Comparison of ENCODE assay signal across 1 cellular context in the genomic region with DNA sequence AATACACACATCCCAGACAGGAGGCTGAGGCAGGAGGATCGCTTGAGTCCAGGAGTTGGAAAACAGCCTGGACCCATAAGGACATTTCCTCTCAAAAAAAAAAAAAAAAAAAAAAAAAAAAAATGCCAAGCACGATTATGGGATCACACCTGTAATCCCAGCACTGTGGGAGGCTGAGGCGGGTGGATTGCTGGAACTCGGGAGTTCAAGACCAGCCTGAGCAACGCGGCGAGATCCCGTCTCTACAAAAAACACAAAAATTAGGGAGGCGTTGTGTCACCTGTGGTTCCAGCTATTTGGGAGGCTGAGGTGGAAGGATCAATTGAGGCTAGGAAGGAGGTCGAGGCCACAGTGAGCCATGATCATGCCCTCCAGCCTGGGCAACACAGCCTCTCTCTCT.
TF ChIP-seq lines count a peak whose summit lies in the region.

No MANE protein-coding gene starts in this region.

TF ChIP-seq in GM23338, 12 proteins besides CTCF, POLR2A, EP300 and RAD21:
- TF ChIP-seq ZNF114 (CRISPR knock-in tag; IDR thresholded peaks at IDR 0.05) (no peak), EZH2phosphoT487 (IDR thresholded peaks at IDR 0.05; ENCODE audit: unreplicated experiment) (no peak)
